In genomic region chr7:116547347-116547746, GRCh38 we compare ENCODE assay signal across 16 cellular contexts. TPM values are rescaled to one million over a fixed set of nuclear protein-coding genes. Genes with fewer than 3 reads are reported as not detected.
A peak's percentile ranks its signal among the peaks of the same experiment; 100 is the strongest.
DNase-seq lines count a peak whose midpoint lies in the region; ATAC-seq and TF ChIP-seq lines count a peak whose summit lies in the region.
"Had no signal": no experiment of that assay in that cellular context is flagged by ENCODE, and none has a peak within 500 bp of the region (broad histone marks: within the 10 kb centered on the region; RNA-seq: fewer than 3 reads in every experiment).

No MANE protein-coding gene starts in this region.

- WGBS in stomach, 5 donors = 71 to 90% (median 81%) methylated on average over 2 of the region's 2 CpGs

- H3K9me3 ChIP-seq in stomach = no peaks in the 10 kb centered on the region

- no peaks in the 10 kb centered on the region for H3K36me3 ChIP-seq in stomach

- TF ChIP-seq POLR2A in stomach (IDR thresholded peaks at IDR 0.05) = no peak

- no peak for TF ChIP-seq EP300 in stomach (IDR thresholded peaks at IDR 0.05)

- no peaks in the 10 kb centered on the region for H3K27me3 ChIP-seq in stomach

- H3K27ac ChIP-seq in stomach = peak overlapping the region in 4 of 5 donors; percentile 30 to 79 (median 47)
- H3K27ac ChIP-seq: PC-9 had no signal

- peaks cover 0 to 30% (median 12%) of the 10 kb centered on the region in 4 donors for H3K4me1 ChIP-seq in stomach

- DNase-seq in GM04503 (ENCODE audit: low read depth) (peak; percentile 91), T1000 (lab: John Stamatoyannopoulos, UW) (peak; percentile 64), glomerular visceral epithelial cell (ENCODE audit: extremely low spot score) (peak; percentile 56), stomach (no peak), activated gamma-delta T cell (lab: John Stamatoyannopoulos, UW) (no peak), NCI-H345 treated with DMSO at 0.1 percent for 48 hours (lab: John Stamatoyannopoulos, UW; ENCODE audit: unreplicated experiment) (no peak)
- DNase-seq in activated CD4-positive, CD25-positive, alpha-beta regulatory T cell treated with anti-CD3 and anti-CD28 coated beads, Interleukin-2, amount 50 U/mL, for 72 hours = no peak
- DNase-seq: activated CD4-positive, alpha-beta T cell treated with anti-CD3 and anti-CD28 coated beads, Interleukin-2, amount 10 ng/mL, durations not matched to agents 7 days and 5 days; activated T-cell treated with anti-CD3 and anti-CD28 coated beads, Interleukin-2, amount 50 U/mL, for 48 hours; anterior cingulate cortex; CD8-positive, alpha-beta T cell; NCI-H446 treated with DMSO at 0.1 percent for 48 hours; PC-9; stimulated activated CD4-positive, alpha-beta T cell treated with anti-CD3 and anti-CD28 coated beads, Interleukin-2, amount 100 ng/mL, for 48 hours; T-helper 17 cell had no signal

- intact Hi-C loops in stomach (cut with DNase I; ENCODE audit: low total_unique reads) = no loop called here

- H3K4me3 ChIP-seq in stomach = no peak overlapping the region
- H3K4me3 ChIP-seq: PC-9 had no signal

- no peak for ATAC-seq in GM18498 (IDR thresholded peaks at IDR 0.05; ENCODE audit: unreplicated experiment)
- ATAC-seq: CD8-positive, alpha-beta T cell; T-helper 17 cell had no signal

- no peak for TF ChIP-seq CTCF in stomach (IDR thresholded peaks at IDR 0.05)

RNA-seq across cellular contexts. Expression of gene CAV1, which starts 22.5 kb away (rescaled TPM):
- total RNA-seq in stomach = 100 to 1,000 TPM in 4 of 5 donors, 10 to 100 TPM in 1; 49.2 to 719 (median 267) TPM
- 10 to 100 TPM; 18.5 to 73.2 (median 33.5) TPM for polyA plus RNA-seq in stomach
- total RNA-seq: activated CD4-positive, alpha-beta T cell treated with anti-CD3 and anti-CD28 coated beads, Interleukin-2, amount 10 ng/mL, durations not matched to agents 7 days and 5 days; CD8-positive, alpha-beta T cell had no signal

RNA-seq across cellular contexts. Expression of gene CAV2, which starts 47.8 kb away (rescaled TPM):
- 10 to 100 TPM; 26.3 to 90.1 (median 32.7) TPM for total RNA-seq in stomach
- polyA plus RNA-seq in stomach = 10 to 100 TPM; 15.7 to 21.9 (median 18.0) TPM
- total RNA-seq: activated CD4-positive, alpha-beta T cell treated with anti-CD3 and anti-CD28 coated beads, Interleukin-2, amount 10 ng/mL, durations not matched to agents 7 days and 5 days; CD8-positive, alpha-beta T cell had no signal

Comparison
In these comparisons a context has a peak if more than half of its experiments do, and no peak if none do; other contexts are left out.
1. DNase-seq: peak in GM04503 (single experiment), T1000 (single experiment) and glomerular visceral epithelial cell (single experiment); none in stomach (single experiment), activated gamma-delta T cell (single experiment), activated CD4-positive, CD25-positive, alpha-beta regulatory T cell treated with anti-CD3 and anti-CD28 coated beads, Interleukin-2, amount 50 U/mL, for 72 hours (single experiment) and NCI-H345 treated with DMSO at 0.1 percent for 48 hours (single experiment).